Comparison of ENCODE assay signal across 8 cellular contexts in genomic region chr6:79233611-79234149, GRCh38. TPM values are rescaled to one million over a fixed set of nuclear protein-coding genes. Genes with fewer than 3 reads are reported as not detected.
DNase-seq lines count a peak whose midpoint lies in the region; ATAC-seq and TF ChIP-seq lines count a peak whose summit lies in the region.

No MANE protein-coding gene starts in this region.

- H3K36me3 Mint-ChIP-seq in dendritic cell treated with granulocyte-macrophage colony-stimulating factor and Interleukin-4, amounts not matched to agents 40 ng/mL and 50 ng/mL, for 4 days (ENCODE audit: low read depth), result peaks cover 16% of the 10 kb centered on the region

- peak; percentile 68 for ATAC-seq in HG03457 (IDR thresholded peaks at IDR 0.05; ENCODE audit: unreplicated experiment)

- TF ChIP-seq CTCF in liver (IDR thresholded peaks at IDR 0.05; ENCODE audit: low read depth, low read length, missing input control), result peak; percentile 35

- no peaks in the 10 kb centered on the region for H3K9me3 Mint-ChIP-seq in dendritic cell treated with granulocyte-macrophage colony-stimulating factor and Interleukin-4, amounts not matched to agents 40 ng/mL and 50 ng/mL, for 4 days

- H3K36me3 ChIP-seq in liver (ENCODE audit: control insufficient read depth in 4 of 4, insufficient read depth in 3 of 4, low read depth in 1 of 4, low read length in 3 of 4), result no peaks in the 10 kb centered on the region

- peak overlapping the region; percentile 91 to 94 for H3K27ac ChIP-seq in liver (ENCODE audit: low read depth in 1 of 2, low read length in 2 of 2)

- DNase-seq in C1 segment of cervical spinal cord (lab: John Stamatoyannopoulos, UW), result peak; percentile 40 to 94 (median 84)
- peak; percentile 42 for DNase-seq in GM19240 (ENCODE audit: insufficient read length, low spot score)
- peak; percentile 80 to 85 for DNase-seq in NCI-H524 (lab: John Stamatoyannopoulos, UW)
- DNase-seq in activated CD4-positive, alpha-beta T cell treated with anti-CD3 and anti-CD28 coated beads, Interleukin-2, amount 50 U/mL, for 1 hour, result peak; percentile 47
- peak; percentile 64 for DNase-seq in stimulated activated CD4-positive, alpha-beta T cell treated with anti-CD3 and anti-CD28 coated beads, Interleukin-4, amount 100 ng/mL, for 1 hour

- peak overlapping the region; percentile 54 to 95 (median 95) for H3K4me3 ChIP-seq in liver (ENCODE audit: low read depth in 1 of 3, low read length in 3 of 3)

- H3K4me3 Mint-ChIP-seq in dendritic cell treated with granulocyte-macrophage colony-stimulating factor and Interleukin-4, amounts not matched to agents 40 ng/mL and 50 ng/mL, for 4 days, result peak overlapping the region; percentile 95

- no peaks in the 10 kb centered on the region for H3K9me3 ChIP-seq in liver (ENCODE audit: control insufficient read depth in 4 of 4, low read length in 3 of 4)

- H3K27me3 ChIP-seq in liver (ENCODE audit: control insufficient read depth in 4 of 4, insufficient read depth in 4 of 4, low read length in 3 of 4), result no peaks in the 10 kb centered on the region

- H3K4me1 Mint-ChIP-seq in dendritic cell treated with granulocyte-macrophage colony-stimulating factor and Interleukin-4, amounts not matched to agents 40 ng/mL and 50 ng/mL, for 4 days (ENCODE audit: low read depth), result peaks cover 6% of the 10 kb centered on the region

- intact Hi-C loops in dendritic cell treated with granulocyte-macrophage colony-stimulating factor and Interleukin-4, amounts not matched to agents 40 ng/mL and 50 ng/mL, for 4 days (cut with micrococcal nuclease), result loop anchor here (1.0 to 10.0 kb wide), 4 partner anchors 155 to 874 kb away; partner anchors contain the start of genes BCKDHB, LCA5 and PHIP

- under 1% methylated on average over 41 of the region's 41 CpGs for whole genome bisulfite sequencing in liver

- peak; percentile 26 to 68 for TF ChIP-seq RAD21 in liver (IDR thresholded peaks at IDR 0.05)

- H3K27ac Mint-ChIP-seq in dendritic cell treated with granulocyte-macrophage colony-stimulating factor and Interleukin-4, amounts not matched to agents 40 ng/mL and 50 ng/mL, for 4 days, result peak overlapping the region; percentile 94

- H3K4me1 ChIP-seq in liver (ENCODE audit: control insufficient read depth in 4 of 4, insufficient read depth in 4 of 4, low read length in 3 of 4), result no peaks in the 10 kb centered on the region

- H3K27me3 Mint-ChIP-seq in dendritic cell treated with granulocyte-macrophage colony-stimulating factor and Interleukin-4, amounts not matched to agents 40 ng/mL and 50 ng/mL, for 4 days, result no peaks in the 10 kb centered on the region

- H3K9ac ChIP-seq in liver (ENCODE audit: low read depth in 1 of 2, low read length in 2 of 2), result peak overlapping the region; percentile 45 to 100

TF ChIP-seq in liver, 16 proteins besides CTCF, POLR2A, EP300 and RAD21:
- TF ChIP-seq JUND (IDR thresholded peaks at IDR 0.05), result peak in 1 of 2 donors; percentile 12
- peak; percentile 26 to 56 for TF ChIP-seq RXRA (IDR thresholded peaks at IDR 0.05)
- peak; percentile 66 for TF ChIP-seq SP1 (IDR thresholded peaks at IDR 0.05)
- TF ChIP-seq HNF4A (conservative IDR thresholded peaks at IDR 0.05), result peak; percentile 35 to 74
- peak; percentile 76 for TF ChIP-seq TAF1 (conservative IDR thresholded peaks at IDR 0.05)
- TF ChIP-seq REST (IDR thresholded peaks at IDR 0.05), result peak; percentile 43
- TF ChIP-seq HNF4G (IDR thresholded peaks at IDR 0.05), result no peak
- peak; percentile 61 for TF ChIP-seq NR2F2 (IDR thresholded peaks at IDR 0.05)
- peak; percentile 10 to 29 for TF ChIP-seq EGR1 (IDR thresholded peaks at IDR 0.05; ENCODE audit: low read depth in 2 of 2)
- peak; percentile 95 for TF ChIP-seq YY1 (IDR thresholded peaks at IDR 0.05)
- no peak for TF ChIP-seq FOXA1 (IDR thresholded peaks at IDR 0.05)
- no peak for TF ChIP-seq FOXA2 (IDR thresholded peaks at IDR 0.05)

RNA-seq across cellular contexts. Expression of gene HMGN3, which starts 0.8 kb away (rescaled TPM):
- total RNA-seq in liver, result 10 to 100 TPM; 26.7 to 55.9 TPM
- polyA plus RNA-seq in liver, result 100 to 1,000 TPM in 1 of 2 donors, 10 to 100 TPM in 1; 32.7 to 112 TPM

Comparison
In these comparisons a context has a peak if more than half of its experiments do, and no peak if none do; other contexts are left out.
1. Peak in every context shown above with its lines: DNase-seq, ATAC-seq, H3K4me3 ChIP-seq and H3K27ac ChIP-seq.